In the genomic region with DNA sequence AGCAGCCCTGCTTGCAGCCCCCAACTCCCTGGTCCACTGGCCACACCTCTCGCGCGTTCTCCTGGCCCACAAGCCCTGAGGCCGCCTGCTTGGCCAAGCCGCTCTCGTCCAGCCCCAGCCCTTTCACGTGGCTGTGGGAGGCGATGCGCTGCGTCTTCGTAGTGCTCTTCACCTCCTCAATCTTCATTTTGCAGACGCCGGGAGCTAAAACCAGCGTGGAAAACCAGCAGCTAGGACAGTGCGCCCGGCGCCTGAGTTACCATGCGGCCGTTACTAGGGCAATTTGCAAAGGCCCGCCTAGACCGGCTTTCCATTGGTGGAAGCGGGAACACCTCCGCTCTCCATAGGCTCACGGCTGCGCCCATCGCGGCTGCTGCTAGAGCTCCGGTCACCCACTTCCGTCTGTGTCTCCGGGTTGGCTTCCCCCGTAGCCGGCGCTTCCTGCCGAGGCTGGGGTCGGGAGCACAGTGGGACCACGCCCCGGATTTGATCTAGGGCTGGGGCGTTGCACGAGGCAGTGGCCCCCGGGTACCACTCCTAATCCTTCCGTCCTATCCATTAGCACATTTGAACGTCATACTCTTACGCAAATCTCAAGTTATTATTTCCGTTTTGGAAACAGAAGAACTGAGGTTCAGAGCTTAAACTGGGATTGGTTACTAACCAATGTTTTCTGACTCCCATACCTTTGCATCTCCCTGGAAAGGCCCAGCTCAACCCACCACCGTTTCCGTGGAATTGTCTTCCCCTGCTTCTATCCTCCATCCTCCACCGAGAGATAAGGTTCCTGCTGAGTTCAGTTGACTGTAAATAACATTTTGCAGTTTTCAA, we compare ENCODE assay signal across 1 cellular context.
TF ChIP-seq lines count a peak whose summit lies in the region.

A gene (minus strand): TSS at position 275 of the 831 bp plus-strand sequence. CDS start 88 bp downstream, at position 187.

TF ChIP-seq in HepG2, 621 proteins besides CTCF, POLR2A, EP300 and RAD21 (continued from another document and continues in another):
- TF ChIP-seq, protein P1, sequence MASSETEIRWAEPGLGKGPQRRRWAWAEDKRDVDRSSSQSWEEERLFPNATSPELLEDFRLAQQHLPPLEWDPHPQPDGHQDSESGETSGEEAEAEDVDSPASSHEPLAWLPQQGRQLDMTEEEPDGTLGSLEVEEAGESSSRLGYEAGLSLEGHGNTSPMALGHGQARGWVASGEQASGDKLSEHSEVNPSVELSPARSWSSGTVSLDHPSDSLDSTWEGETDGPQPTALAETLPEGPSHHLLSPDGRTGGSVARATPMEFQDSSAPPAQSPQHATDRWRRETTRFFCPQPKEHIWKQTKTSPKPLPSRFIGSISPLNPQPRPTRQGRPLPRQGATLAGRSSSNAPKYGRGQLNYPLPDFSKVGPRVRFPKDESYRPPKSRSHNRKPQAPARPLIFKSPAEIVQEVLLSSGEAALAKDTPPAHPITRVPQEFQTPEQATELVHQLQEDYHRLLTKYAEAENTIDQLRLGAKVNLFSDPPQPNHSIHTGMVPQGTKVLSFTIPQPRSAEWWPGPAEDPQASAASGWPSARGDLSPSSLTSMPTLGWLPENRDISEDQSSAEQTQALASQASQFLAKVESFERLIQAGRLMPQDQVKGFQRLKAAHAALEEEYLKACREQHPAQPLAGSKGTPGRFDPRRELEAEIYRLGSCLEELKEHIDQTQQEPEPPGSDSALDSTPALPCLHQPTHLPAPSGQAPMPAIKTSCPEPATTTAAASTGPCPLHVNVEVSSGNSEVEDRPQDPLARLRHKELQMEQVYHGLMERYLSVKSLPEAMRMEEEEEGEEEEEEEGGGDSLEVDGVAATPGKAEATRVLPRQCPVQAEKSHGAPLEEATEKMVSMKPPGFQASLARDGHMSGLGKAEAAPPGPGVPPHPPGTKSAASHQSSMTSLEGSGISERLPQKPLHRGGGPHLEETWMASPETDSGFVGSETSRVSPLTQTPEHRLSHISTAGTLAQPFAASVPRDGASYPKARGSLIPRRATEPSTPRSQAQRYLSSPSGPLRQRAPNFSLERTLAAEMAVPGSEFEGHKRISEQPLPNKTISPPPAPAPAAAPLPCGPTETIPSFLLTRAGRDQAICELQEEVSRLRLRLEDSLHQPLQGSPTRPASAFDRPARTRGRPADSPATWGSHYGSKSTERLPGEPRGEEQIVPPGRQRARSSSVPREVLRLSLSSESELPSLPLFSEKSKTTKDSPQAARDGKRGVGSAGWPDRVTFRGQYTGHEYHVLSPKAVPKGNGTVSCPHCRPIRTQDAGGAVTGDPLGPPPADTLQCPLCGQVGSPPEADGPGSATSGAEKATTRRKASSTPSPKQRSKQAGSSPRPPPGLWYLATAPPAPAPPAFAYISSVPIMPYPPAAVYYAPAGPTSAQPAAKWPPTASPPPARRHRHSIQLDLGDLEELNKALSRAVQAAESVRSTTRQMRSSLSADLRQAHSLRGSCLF (CRISPR knock-in tag; IDR thresholded peaks at IDR 0.05; ENCODE audit: borderline replicate concordance): no peak
- TF ChIP-seq MATR3 (CRISPR knock-in tag; IDR thresholded peaks at IDR 0.05) (no peak), ZBTB3 (CRISPR knock-in tag; IDR thresholded peaks at IDR 0.05; ENCODE audit: borderline replicate concordance, low read depth) (no peak), MXI1 (IDR thresholded peaks at IDR 0.05; ENCODE audit: borderline replicate concordance, low read depth, low read length) (peak; percentile 96), CBX1 (IDR thresholded peaks at IDR 0.05; ENCODE audit: low read depth) (peak; percentile 87), PAX8 (CRISPR knock-in tag; IDR thresholded peaks at IDR 0.05; ENCODE audit: borderline replicate concordance) (0 out of 2 replicates have a peak, but pooled peaks have one; percentile 72), ZNF317 (CRISPR knock-in tag; IDR thresholded peaks at IDR 0.05) (no peak), GATA4 (IDR thresholded peaks at IDR 0.05; ENCODE audit: borderline replicate concordance, low read depth) (no peak), ZNF501 (CRISPR knock-in tag; IDR thresholded peaks at IDR 0.05) (peak; percentile 86; the same call in 1 of the 2 replicates), XBP1 (CRISPR knock-in tag; IDR thresholded peaks at IDR 0.05) (no peak), AGO2 (optimal IDR thresholded peaks at IDR 0.05; ENCODE audit: low read depth, low read length) (peak; percentile 92), PCBP2 (optimal IDR thresholded peaks at IDR 0.05; ENCODE audit: low read depth, low read length, poor library complexity, severe bottlenecking) (no peak), NONO (IDR thresholded peaks at IDR 0.05) (no peak), NONO (CRISPR knock-in tag; conservative IDR thresholded peaks at IDR 0.05) (peak; percentile 83; the same call in 1 of the 2 replicates), KAT8 (CRISPR knock-in tag; IDR thresholded peaks at IDR 0.05) (peak; percentile 100), ZNF644 (CRISPR knock-in tag; IDR thresholded peaks at IDR 0.05; ENCODE audit: low read depth) (peak; percentile 42; the same call in 1 of the 2 replicates), REL (CRISPR knock-in tag; conservative IDR thresholded peaks at IDR 0.05) (no peak), RORA (CRISPR knock-in tag; IDR thresholded peaks at IDR 0.05) (no peak), HDAC6 (IDR thresholded peaks at IDR 0.05; ENCODE audit: low read depth, low read length) (no peak), EEA1 (CRISPR knock-in tag; IDR thresholded peaks at IDR 0.05; ENCODE audit: borderline replicate concordance) (no peak), HNRNPUL1 (IDR thresholded peaks at IDR 0.05; ENCODE audit: low read depth, low read length) (no peak), FOXK2 (IDR thresholded peaks at IDR 0.05) (no peak), HDAC2 (CRISPR knock-in tag; IDR thresholded peaks at IDR 0.05) (peak; percentile 89), SAFB2 (CRISPR knock-in tag; IDR thresholded peaks at IDR 0.05; ENCODE audit: borderline replicate concordance, low read depth) (peak; percentile 73; the same call in 1 of the 2 replicates), SRSF1 (optimal IDR thresholded peaks at IDR 0.05; ENCODE audit: low read depth, low read length) (peak; percentile 84), JDP2 (CRISPR knock-in tag; IDR thresholded peaks at IDR 0.05; ENCODE audit: borderline replicate concordance) (no peak), SRF (IDR thresholded peaks at IDR 0.05; ENCODE audit: low read depth, low read length) (no peak), CEBPG (CRISPR knock-in tag; IDR thresholded peaks at IDR 0.05) (peak; percentile 80), ZNF558 (CRISPR knock-in tag; IDR thresholded peaks at IDR 0.05; ENCODE audit: borderline replicate concordance) (peak; percentile 42; the same call in 1 of the 2 replicates), ZNF235 (CRISPR knock-in tag; IDR thresholded peaks at IDR 0.05; ENCODE audit: borderline replicate concordance) (no peak)
- TF ChIP-seq, protein P2, sequence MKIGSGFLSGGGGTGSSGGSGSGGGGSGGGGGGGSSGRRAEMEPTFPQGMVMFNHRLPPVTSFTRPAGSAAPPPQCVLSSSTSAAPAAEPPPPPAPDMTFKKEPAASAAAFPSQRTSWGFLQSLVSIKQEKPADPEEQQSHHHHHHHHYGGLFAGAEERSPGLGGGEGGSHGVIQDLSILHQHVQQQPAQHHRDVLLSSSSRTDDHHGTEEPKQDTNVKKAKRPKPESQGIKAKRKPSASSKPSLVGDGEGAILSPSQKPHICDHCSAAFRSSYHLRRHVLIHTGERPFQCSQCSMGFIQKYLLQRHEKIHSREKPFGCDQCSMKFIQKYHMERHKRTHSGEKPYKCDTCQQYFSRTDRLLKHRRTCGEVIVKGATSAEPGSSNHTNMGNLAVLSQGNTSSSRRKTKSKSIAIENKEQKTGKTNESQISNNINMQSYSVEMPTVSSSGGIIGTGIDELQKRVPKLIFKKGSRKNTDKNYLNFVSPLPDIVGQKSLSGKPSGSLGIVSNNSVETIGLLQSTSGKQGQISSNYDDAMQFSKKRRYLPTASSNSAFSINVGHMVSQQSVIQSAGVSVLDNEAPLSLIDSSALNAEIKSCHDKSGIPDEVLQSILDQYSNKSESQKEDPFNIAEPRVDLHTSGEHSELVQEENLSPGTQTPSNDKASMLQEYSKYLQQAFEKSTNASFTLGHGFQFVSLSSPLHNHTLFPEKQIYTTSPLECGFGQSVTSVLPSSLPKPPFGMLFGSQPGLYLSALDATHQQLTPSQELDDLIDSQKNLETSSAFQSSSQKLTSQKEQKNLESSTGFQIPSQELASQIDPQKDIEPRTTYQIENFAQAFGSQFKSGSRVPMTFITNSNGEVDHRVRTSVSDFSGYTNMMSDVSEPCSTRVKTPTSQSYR (CRISPR knock-in tag; IDR thresholded peaks at IDR 0.05; ENCODE audit: borderline replicate concordance): peak; percentile 11; the same call in 1 of the 2 replicates
- TF ChIP-seq, protein P3, sequence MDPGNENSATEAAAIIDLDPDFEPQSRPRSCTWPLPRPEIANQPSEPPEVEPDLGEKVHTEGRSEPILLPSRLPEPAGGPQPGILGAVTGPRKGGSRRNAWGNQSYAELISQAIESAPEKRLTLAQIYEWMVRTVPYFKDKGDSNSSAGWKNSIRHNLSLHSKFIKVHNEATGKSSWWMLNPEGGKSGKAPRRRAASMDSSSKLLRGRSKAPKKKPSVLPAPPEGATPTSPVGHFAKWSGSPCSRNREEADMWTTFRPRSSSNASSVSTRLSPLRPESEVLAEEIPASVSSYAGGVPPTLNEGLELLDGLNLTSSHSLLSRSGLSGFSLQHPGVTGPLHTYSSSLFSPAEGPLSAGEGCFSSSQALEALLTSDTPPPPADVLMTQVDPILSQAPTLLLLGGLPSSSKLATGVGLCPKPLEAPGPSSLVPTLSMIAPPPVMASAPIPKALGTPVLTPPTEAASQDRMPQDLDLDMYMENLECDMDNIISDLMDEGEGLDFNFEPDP (CRISPR knock-in tag; conservative IDR thresholded peaks at IDR 0.05): no peak
- TF ChIP-seq, protein P4, sequence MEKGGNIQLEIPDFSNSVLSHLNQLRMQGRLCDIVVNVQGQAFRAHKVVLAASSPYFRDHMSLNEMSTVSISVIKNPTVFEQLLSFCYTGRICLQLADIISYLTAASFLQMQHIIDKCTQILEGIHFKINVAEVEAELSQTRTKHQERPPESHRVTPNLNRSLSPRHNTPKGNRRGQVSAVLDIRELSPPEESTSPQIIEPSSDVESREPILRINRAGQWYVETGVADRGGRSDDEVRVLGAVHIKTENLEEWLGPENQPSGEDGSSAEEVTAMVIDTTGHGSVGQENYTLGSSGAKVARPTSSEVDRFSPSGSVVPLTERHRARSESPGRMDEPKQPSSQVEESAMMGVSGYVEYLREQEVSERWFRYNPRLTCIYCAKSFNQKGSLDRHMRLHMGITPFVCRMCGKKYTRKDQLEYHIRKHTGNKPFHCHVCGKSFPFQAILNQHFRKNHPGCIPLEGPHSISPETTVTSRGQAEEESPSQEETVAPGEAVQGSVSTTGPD (CRISPR knock-in tag; IDR thresholded peaks at IDR 0.05): no peak
- TF ChIP-seq, protein P5, sequence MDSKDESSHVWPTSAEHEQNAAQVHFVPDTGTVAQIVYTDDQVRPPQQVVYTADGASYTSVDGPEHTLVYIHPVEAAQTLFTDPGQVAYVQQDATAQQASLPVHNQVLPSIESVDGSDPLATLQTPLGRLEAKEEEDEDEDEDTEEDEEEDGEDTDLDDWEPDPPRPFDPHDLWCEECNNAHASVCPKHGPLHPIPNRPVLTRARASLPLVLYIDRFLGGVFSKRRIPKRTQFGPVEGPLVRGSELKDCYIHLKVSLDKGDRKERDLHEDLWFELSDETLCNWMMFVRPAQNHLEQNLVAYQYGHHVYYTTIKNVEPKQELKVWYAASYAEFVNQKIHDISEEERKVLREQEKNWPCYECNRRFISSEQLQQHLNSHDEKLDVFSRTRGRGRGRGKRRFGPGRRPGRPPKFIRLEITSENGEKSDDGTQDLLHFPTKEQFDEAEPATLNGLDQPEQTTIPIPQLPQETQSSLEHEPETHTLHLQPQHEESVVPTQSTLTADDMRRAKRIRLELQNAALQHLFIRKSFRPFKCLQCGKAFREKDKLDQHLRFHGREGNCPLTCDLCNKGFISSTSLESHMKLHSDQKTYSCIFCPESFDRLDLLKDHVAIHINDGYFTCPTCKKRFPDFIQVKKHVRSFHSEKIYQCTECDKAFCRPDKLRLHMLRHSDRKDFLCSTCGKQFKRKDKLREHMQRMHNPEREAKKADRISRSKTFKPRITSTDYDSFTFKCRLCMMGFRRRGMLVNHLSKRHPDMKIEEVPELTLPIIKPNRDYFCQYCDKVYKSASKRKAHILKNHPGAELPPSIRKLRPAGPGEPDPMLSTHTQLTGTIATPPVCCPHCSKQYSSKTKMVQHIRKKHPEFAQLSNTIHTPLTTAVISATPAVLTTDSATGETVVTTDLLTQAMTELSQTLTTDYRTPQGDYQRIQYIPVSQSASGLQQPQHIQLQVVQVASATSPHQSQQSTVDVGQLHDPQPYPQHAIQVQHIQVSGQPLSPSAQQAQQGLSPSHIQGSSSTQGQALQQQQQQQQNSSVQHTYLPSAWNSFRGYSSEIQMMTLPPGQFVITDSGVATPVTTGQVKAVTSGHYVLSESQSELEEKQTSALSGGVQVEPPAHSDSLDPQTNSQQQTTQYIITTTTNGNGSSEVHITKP (CRISPR knock-in tag; IDR thresholded peaks at IDR 0.05; ENCODE audit: low read depth): peak; percentile 77; the same call in 1 of the 2 replicates
- TF ChIP-seq, protein P6, sequence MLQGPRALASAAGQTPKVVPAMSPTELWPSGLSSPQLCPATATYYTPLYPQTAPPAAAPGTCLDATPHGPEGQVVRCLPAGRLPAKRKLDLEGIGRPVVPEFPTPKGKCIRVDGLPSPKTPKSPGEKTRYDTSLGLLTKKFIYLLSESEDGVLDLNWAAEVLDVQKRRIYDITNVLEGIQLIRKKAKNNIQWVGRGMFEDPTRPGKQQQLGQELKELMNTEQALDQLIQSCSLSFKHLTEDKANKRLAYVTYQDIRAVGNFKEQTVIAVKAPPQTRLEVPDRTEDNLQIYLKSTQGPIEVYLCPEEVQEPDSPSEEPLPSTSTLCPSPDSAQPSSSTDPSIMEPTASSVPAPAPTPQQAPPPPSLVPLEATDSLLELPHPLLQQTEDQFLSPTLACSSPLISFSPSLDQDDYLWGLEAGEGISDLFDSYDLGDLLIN (CRISPR knock-in tag; IDR thresholded peaks at IDR 0.05; ENCODE audit: borderline replicate concordance): no peak
- TF ChIP-seq, protein P7, sequence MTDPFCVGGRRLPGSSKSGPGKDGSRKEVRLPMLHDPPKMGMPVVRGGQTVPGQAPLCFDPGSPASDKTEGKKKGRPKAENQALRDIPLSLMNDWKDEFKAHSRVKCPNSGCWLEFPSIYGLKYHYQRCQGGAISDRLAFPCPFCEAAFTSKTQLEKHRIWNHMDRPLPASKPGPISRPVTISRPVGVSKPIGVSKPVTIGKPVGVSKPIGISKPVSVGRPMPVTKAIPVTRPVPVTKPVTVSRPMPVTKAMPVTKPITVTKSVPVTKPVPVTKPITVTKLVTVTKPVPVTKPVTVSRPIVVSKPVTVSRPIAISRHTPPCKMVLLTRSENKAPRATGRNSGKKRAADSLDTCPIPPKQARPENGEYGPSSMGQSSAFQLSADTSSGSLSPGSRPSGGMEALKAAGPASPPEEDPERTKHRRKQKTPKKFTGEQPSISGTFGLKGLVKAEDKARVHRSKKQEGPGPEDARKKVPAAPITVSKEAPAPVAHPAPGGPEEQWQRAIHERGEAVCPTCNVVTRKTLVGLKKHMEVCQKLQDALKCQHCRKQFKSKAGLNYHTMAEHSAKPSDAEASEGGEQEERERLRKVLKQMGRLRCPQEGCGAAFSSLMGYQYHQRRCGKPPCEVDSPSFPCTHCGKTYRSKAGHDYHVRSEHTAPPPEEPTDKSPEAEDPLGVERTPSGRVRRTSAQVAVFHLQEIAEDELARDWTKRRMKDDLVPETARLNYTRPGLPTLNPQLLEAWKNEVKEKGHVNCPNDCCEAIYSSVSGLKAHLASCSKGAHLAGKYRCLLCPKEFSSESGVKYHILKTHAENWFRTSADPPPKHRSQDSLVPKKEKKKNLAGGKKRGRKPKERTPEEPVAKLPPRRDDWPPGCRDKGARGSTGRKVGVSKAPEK (CRISPR knock-in tag; IDR thresholded peaks at IDR 0.05; ENCODE audit: borderline replicate concordance): peak; percentile 67; the same call in 1 of the 2 replicates
- TF ChIP-seq, protein P8, sequence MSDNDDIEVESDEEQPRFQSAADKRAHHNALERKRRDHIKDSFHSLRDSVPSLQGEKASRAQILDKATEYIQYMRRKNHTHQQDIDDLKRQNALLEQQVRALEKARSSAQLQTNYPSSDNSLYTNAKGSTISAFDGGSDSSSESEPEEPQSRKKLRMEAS (IDR thresholded peaks at IDR 0.05): peak; percentile 95
